ENCODE assay signal across 8 cellular contexts in the genomic region with DNA sequence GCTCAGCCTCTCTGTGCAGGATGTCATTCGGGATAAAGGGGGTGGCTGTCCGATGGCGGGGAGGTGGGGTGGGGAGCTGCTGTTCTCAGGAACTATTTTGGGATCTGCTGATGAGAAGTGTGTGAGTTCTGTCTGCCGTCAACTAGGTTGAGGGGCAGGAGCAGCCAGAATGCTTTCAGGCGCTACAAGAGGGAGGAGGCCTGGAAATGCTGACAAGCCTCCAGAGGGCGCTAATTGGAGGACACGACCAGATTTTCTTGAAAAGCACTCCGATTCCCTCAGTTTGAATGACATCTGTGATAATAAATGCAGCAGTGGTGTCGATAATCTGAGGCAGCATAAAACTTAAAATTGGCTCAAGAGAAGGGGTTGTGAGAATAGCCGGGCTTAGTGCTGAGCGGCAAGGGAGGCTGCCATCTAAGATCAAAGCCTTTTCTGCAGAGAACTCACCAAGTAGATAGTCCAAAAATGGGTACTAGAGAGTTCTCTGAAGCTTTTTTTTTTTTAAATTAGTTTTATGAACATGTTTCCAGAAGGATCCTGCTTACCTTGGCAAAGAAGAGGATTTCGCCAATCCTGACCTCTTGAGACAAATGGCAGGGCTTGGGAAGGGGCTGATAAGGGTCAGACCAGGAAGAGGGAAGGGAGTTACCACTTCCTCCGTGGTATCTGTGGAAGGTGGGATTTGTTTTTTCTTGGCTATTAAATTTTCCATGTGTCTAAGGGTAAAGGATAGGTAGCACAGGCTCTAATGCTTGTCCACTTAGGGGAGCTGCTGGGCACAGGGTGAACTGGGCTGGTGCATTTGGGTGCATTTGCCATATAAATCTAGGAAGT.
A peak's percentile ranks its signal among the peaks of the same experiment; 100 is the strongest.
DNase-seq lines count a peak whose midpoint lies in the region; ATAC-seq and TF ChIP-seq lines count a peak whose summit lies in the region.

No MANE protein-coding gene starts in this region.

- H3K36me3 Mint-ChIP-seq in CD8-positive, alpha-beta T cell, result peaks cover 87% of the 10 kb centered on the region

- 78 to 80% methylated on average over 13 of the region's 13 CpGs for WGBS in upper lobe of left lung, 2 donors
- WGBS in testis, 2 donors, result 74 to 82% methylated on average over 13 of the region's 13 CpGs

- no peaks in the 10 kb centered on the region for H3K27me3 ChIP-seq in CD8-positive, alpha-beta T cell (ENCODE audit: insufficient read depth, low read length)
- H3K27me3 ChIP-seq in upper lobe of left lung, result no peaks in the 10 kb centered on the region
- H3K27me3 ChIP-seq in testis, result no peaks in the 10 kb centered on the region

- no peaks in the 10 kb centered on the region for H3K27me3 Mint-ChIP-seq in CD8-positive, alpha-beta T cell (ENCODE audit: low read depth)

- TF ChIP-seq POLR2A in upper lobe of left lung (IDR thresholded peaks at IDR 0.05) (no peak), testis (IDR thresholded peaks at IDR 0.05) (no peak)

- TF ChIP-seq CTCF in CD8-positive, alpha-beta T cell (IDR thresholded peaks at IDR 0.05), result peak; percentile 38
- TF ChIP-seq CTCF in upper lobe of left lung (IDR thresholded peaks at IDR 0.05) (peak in 4 of 6 experiments; percentile 12 to 24 (median 16)), testis (IDR thresholded peaks at IDR 0.05) (no peak)

- no peak for ATAC-seq in CD8-positive, alpha-beta T cell
- ATAC-seq in upper lobe of left lung (ENCODE audit: low FRiP score in 2 of 2), result no peak

- H3K9me3 Mint-ChIP-seq in CD8-positive, alpha-beta T cell, result no peaks in the 10 kb centered on the region

- no peak overlapping the region for H3K4me3 Mint-ChIP-seq in CD8-positive, alpha-beta T cell

- H3K4me1 Mint-ChIP-seq in CD8-positive, alpha-beta T cell (ENCODE audit: low read depth), result no peaks in the 10 kb centered on the region

- no peaks in the 10 kb centered on the region for H3K4me1 ChIP-seq in CD8-positive, alpha-beta T cell (ENCODE audit: insufficient read depth, low read length)
- H3K4me1 ChIP-seq in upper lobe of left lung (peaks cover 0 to 6% (median 0%) of the 10 kb centered on the region in 4 donors), testis (no peaks in the 10 kb centered on the region)

- no peak for TF ChIP-seq EP300 in upper lobe of left lung (IDR thresholded peaks at IDR 0.05)

- no peaks in the 10 kb centered on the region for H3K9me3 ChIP-seq in CD8-positive, alpha-beta T cell (ENCODE audit: low read length)
- H3K9me3 ChIP-seq in upper lobe of left lung (no peaks in the 10 kb centered on the region), testis (no peaks in the 10 kb centered on the region)

- intact Hi-C loops in CD8-positive, alpha-beta T cell (cut with DNase I, micrococcal nuclease), result loop anchor here (1.0 to 2.0 kb wide), 3 partner anchors 94 to 146 kb away; a partner anchor contains a TSS
- intact Hi-C loops in testis (cut with DNase I; ENCODE audit: low total_unique reads), result no loop called here

- DNase-seq in CD8-positive, alpha-beta T cell, result peak in 5 of 7 experiments; percentile 7 to 60 (median 32)
- peak; percentile 13 for DNase-seq in HT1080 (ENCODE audit: low read depth)
- peak; percentile 30 for DNase-seq in activated CD8-positive, alpha-beta memory T cell treated with anti-CD3 and anti-CD28 coated beads, Interleukin-2, amount 50 U/mL, for 4 hours
- peak; percentile 23 for DNase-seq in iPS DF 19.7 (ENCODE audit: low read depth, low spot score)
- no peak for DNase-seq in upper lobe of left lung
- no peak for DNase-seq in testis
- DNase-seq in amniotic stem cell (lab: John Stamatoyannopoulos, UW), result no peak
- no peak for DNase-seq in DMS153 treated with DMSO at 0.1 percent for 48 hours (lab: John Stamatoyannopoulos, UW; ENCODE audit: unreplicated experiment)

- H3K27ac Mint-ChIP-seq in CD8-positive, alpha-beta T cell, result no peak overlapping the region

- no peak overlapping the region for H3K4me3 ChIP-seq in CD8-positive, alpha-beta T cell (ENCODE audit: low read depth, low read length)
- H3K4me3 ChIP-seq in upper lobe of left lung (no peak overlapping the region), testis (no peak overlapping the region)

- no peak overlapping the region for H3K27ac ChIP-seq in CD8-positive, alpha-beta T cell (ENCODE audit: low read depth, low read length)
- H3K27ac ChIP-seq in upper lobe of left lung (no peak overlapping the region), testis (no peak overlapping the region)

- CTCF ChIA-PET in CD8-positive, alpha-beta T cell (lab: Charles Lee), result interaction anchor here (0.7 to 3.2 kb wide), 15 partner anchors 8 to 358 kb away, joined by 3 to 16 read pairs (median 4); no protein-coding TSS in a partner anchor

- peaks cover 63% of the 10 kb centered on the region for H3K36me3 ChIP-seq in CD8-positive, alpha-beta T cell (ENCODE audit: insufficient read depth, low read length)
- H3K36me3 ChIP-seq in upper lobe of left lung, result peaks cover 0 to 10% (median 5%) of the 10 kb centered on the region in 4 donors
- no peaks in the 10 kb centered on the region for H3K36me3 ChIP-seq in testis (ENCODE audit: low read depth, missing control alignments)

- POLR2A ChIA-PET in CD8-positive, alpha-beta T cell (lab: Charles Lee), result no interaction called here

Comparison
In these comparisons a context has a peak if more than half of its experiments do, and no peak if none do; other contexts are left out.
1. DNase-seq: peak in CD8-positive, alpha-beta T cell (5 of 7), HT1080 (single experiment), activated CD8-positive, alpha-beta memory T cell treated with anti-CD3 and anti-CD28 coated beads, Interleukin-2, amount 50 U/mL, for 4 hours (single experiment) and iPS DF 19.7 (single experiment); none in upper lobe of left lung (0 of 2), testis (single experiment), amniotic stem cell (single experiment) and DMS153 treated with DMSO at 0.1 percent for 48 hours (single experiment).
2. CTCF ChIP-seq: peak in CD8-positive, alpha-beta T cell (single experiment) and upper lobe of left lung (4 of 6); none in testis (0 of 3).